ENCODE assay signal across 28 cellular contexts in genomic region chr18:66439207-66439606, GRCh38.
DNase-seq lines count a peak whose midpoint lies in the region; ATAC-seq, FAIRE-seq and TF ChIP-seq lines count a peak whose summit lies in the region.
"Had no signal": no experiment of that assay in that cellular context is flagged by ENCODE, and none has a peak within 500 bp of the region (broad histone marks: within the 10 kb centered on the region; RNA-seq: fewer than 3 reads in every experiment).

No MANE protein-coding gene starts in this region.

- no peaks in the 10 kb centered on the region for H3K79me2 ChIP-seq in HepG2 (ENCODE audit: insufficient read depth, low read length)

- TF ChIP-seq CTCF in WTC11 (IDR thresholded peaks at IDR 0.05) (no peak), HepG2 (CRISPR knock-in tag; IDR thresholded peaks at IDR 0.05) (no peak)

- H4K20me1 ChIP-seq in HepG2 (ENCODE audit: insufficient read depth, low read length) = no peaks in the 10 kb centered on the region

- no peaks in the 10 kb centered on the region for H3K36me3 Mint-ChIP-seq in WTC11
- H3K36me3 Mint-ChIP-seq: CD8-positive, alpha-beta T cell had no signal

- H3K4me2 ChIP-seq in HepG2 (ENCODE audit: low read depth, low read length) = no peak overlapping the region
- H3K4me2 ChIP-seq: A549 had no signal

- in situ Hi-C loops in HepG2 (cut with HindIII; ENCODE audit: extremely low pct_ligation_motif_present, low pct_unique_long_range_greater_than_20kb) = no loop called here

- no peaks in the 10 kb centered on the region for H3K36me3 ChIP-seq in HepG2 (replicated peaks in 1 of 2; ENCODE audit: control insufficient read depth in 1 of 2, insufficient read depth in 2 of 2, low read length in 2 of 2)

- no peak for TF ChIP-seq RAD21 in HepG2 (CRISPR knock-in tag; IDR thresholded peaks at IDR 0.05)

- H3K9ac ChIP-seq in HepG2 (ENCODE audit: insufficient read depth, low read depth, low read length) = no peak overlapping the region

- POLR2A ChIA-PET in WTC11 (lab: Charles Lee) = interaction anchor here (1.0 kb wide), 1 partner anchor 16 kb away, joined by 3 read pairs; no protein-coding TSS in a partner anchor
- POLR2A ChIA-PET in HepG2 (lab: Yijun Ruan, JAX) = no interaction called here

- no TSS peak for BruUV-seq in HepG2 (replicated peaks; lab: Mats Ljungman, UMichigan)

- intact Hi-C loops in HepG2 (cut with micrococcal nuclease; ENCODE audit: unreplicated experiment) = no loop called here

- H3K4me3 ChIP-seq in HepG2 (replicated peaks in 1 of 3; ENCODE audit: insufficient read depth in 1 of 3, low read depth in 2 of 3, low read length in 3 of 3) = no peak overlapping the region
- H3K4me3 ChIP-seq: A549, K562, SK-N-MC had no signal

- H3K27ac ChIP-seq in HepG2 (ENCODE audit: extremely low read length, insufficient read depth, low read length) = no peak overlapping the region
- H3K27ac ChIP-seq: A549, C4-2B, RWPE1, SK-N-MC had no signal

- H3K9me3 Mint-ChIP-seq in WTC11 = peaks cover 6% of the 10 kb centered on the region
- H3K9me3 Mint-ChIP-seq: CD8-positive, alpha-beta T cell had no signal

- H3K4me3 Mint-ChIP-seq in WTC11 = no peak overlapping the region
- H3K4me3 Mint-ChIP-seq: B cell; CD8-positive, alpha-beta T cell had no signal

- H3K4me1 Mint-ChIP-seq in WTC11 = no peaks in the 10 kb centered on the region
- H3K4me1 Mint-ChIP-seq: B cell had no signal

- no peaks in the 10 kb centered on the region for H3K9me3 ChIP-seq in HepG2 (ENCODE audit: low read length)
- H3K9me3 ChIP-seq: A549, Caco-2 had no signal

- H2AFZ ChIP-seq in HepG2 (ENCODE audit: low read length) = no peak overlapping the region

- H3K4me1 ChIP-seq in HepG2 (ENCODE audit: insufficient read depth, low read length) = peaks cover 17% of the 10 kb centered on the region
- H3K4me1 ChIP-seq: A549, Caco-2 had no signal

- H3K27me3 ChIP-seq in HepG2 (ENCODE audit: control insufficient read depth in 1 of 2, insufficient read depth in 2 of 2, low read length in 2 of 2) = no peaks in the 10 kb centered on the region

- ATAC-seq in WTC11 (peak; percentile 48), HepG2 (no peak; the same call in 1 of the 3 replicates), HG03520 (IDR thresholded peaks at IDR 0.05; ENCODE audit: unreplicated experiment) (no peak), GM19035 (IDR thresholded peaks at IDR 0.05; ENCODE audit: unreplicated experiment) (no peak)
- ATAC-seq: A549; CD8-positive, alpha-beta T cell; K562; Panc1 had no signal

- TF ChIP-seq POLR2A in HepG2 (IDR thresholded peaks at IDR 0.05; ENCODE audit: insufficient read depth in 1 of 2, low read depth in 2 of 2, low read length in 2 of 2) = no peak

- TF ChIP-seq EP300 in HepG2 (IDR thresholded peaks at IDR 0.05; ENCODE audit: low read depth in 2 of 2, low read length in 2 of 2) (no peak), HepG2 (CRISPR knock-in tag; IDR thresholded peaks at IDR 0.05; ENCODE audit: borderline replicate concordance) (no peak)

- H3K27ac Mint-ChIP-seq in WTC11 = no peak overlapping the region
- H3K27ac Mint-ChIP-seq: B cell; CD8-positive, alpha-beta T cell had no signal

- CTCF ChIA-PET in WTC11 (lab: Charles Lee) = no interaction called here
- CTCF ChIA-PET in HepG2 (lab: Yijun Ruan, JAX; ENCODE audit: low intra/inter-chr PET ratio, low total read pairs) = no interaction called here

- no peaks in the 10 kb centered on the region for H3K27me3 Mint-ChIP-seq in WTC11 (ENCODE audit: low read depth)
- H3K27me3 Mint-ChIP-seq: B cell had no signal

- DNase-seq in NCI-H2171 (lab: John Stamatoyannopoulos, UW) (peak; percentile 26), WTC11 (ENCODE audit: low spot score) (no peak), HepG2 (ENCODE audit: low spot score) (no peak), HCEC 1CT (no peak)
- no peak for DNase-seq in stimulated activated CD4-positive, alpha-beta T cell treated with anti-CD3 and anti-CD28 coated beads, Interleukin-2, amount 100 ng/mL, for 24 hours
- DNase-seq: Caco-2; CD8-positive, alpha-beta T cell; DMS79 treated with DMSO at 0.1 percent for 48 hours; GF-D8; Kasumi-1; NCI-H1105; NCI-H1436 treated with DMSO at 0.1 percent for 48 hours; NCI-H187 treated with DMSO at 0.1 percent for 48 hours; NCI-H446; NCI-H526 treated with DMSO at 0.1 percent for 48 hours; SHP77 had no signal

- no peak for FAIRE-seq in HepG2 (lab: Jason Lieb, UNC)
- FAIRE-seq: A549, GM12891, GM19239, H1, K562 had no signal

TF ChIP-seq in WTC11, 78 proteins besides CTCF, POLR2A, EP300 and RAD21 (continues in another document):
- no peak for TF ChIP-seq ZNF425 (CRISPR knock-in tag; conservative IDR thresholded peaks at IDR 0.05)
- no peak for TF ChIP-seq TEAD1 (CRISPR knock-in tag; IDR thresholded peaks at IDR 0.05)
- no peak for TF ChIP-seq GABPB1 (CRISPR knock-in tag; IDR thresholded peaks at IDR 0.05)
- no peak for TF ChIP-seq ZNF263 (CRISPR knock-in tag; IDR thresholded peaks at IDR 0.05; ENCODE audit: low read depth)
- TF ChIP-seq TP53 (CRISPR knock-in tag; IDR thresholded peaks at IDR 0.05) = no peak
- TF ChIP-seq RELA (CRISPR knock-in tag; IDR thresholded peaks at IDR 0.05; ENCODE audit: borderline replicate concordance) = no peak
- TF ChIP-seq RORB (CRISPR knock-in tag; IDR thresholded peaks at IDR 0.05) = no peak
- TF ChIP-seq MLX (CRISPR knock-in tag; IDR thresholded peaks at IDR 0.05) = no peak
- TF ChIP-seq CREB1 (CRISPR knock-in tag; IDR thresholded peaks at IDR 0.05) = no peak
- TF ChIP-seq HMGA2 (CRISPR knock-in tag; IDR thresholded peaks at IDR 0.05) = no peak
- TF ChIP-seq SMAD3 (CRISPR knock-in tag; IDR thresholded peaks at IDR 0.05; ENCODE audit: borderline replicate concordance) = no peak

TF ChIP-seq in HepG2, 621 proteins besides CTCF, POLR2A, EP300 and RAD21:
- TF ChIP-seq, protein P1, sequence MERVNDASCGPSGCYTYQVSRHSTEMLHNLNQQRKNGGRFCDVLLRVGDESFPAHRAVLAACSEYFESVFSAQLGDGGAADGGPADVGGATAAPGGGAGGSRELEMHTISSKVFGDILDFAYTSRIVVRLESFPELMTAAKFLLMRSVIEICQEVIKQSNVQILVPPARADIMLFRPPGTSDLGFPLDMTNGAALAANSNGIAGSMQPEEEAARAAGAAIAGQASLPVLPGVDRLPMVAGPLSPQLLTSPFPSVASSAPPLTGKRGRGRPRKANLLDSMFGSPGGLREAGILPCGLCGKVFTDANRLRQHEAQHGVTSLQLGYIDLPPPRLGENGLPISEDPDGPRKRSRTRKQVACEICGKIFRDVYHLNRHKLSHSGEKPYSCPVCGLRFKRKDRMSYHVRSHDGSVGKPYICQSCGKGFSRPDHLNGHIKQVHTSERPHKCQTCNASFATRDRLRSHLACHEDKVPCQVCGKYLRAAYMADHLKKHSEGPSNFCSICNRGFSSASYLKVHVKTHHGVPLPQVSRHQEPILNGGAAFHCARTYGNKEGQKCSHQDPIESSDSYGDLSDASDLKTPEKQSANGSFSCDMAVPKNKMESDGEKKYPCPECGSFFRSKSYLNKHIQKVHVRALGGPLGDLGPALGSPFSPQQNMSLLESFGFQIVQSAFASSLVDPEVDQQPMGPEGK (CRISPR knock-in tag; IDR thresholded peaks at IDR 0.05) = 0 out of 2 replicates have a peak, but pooled peaks have one; percentile 29
- TF ChIP-seq, protein P2, sequence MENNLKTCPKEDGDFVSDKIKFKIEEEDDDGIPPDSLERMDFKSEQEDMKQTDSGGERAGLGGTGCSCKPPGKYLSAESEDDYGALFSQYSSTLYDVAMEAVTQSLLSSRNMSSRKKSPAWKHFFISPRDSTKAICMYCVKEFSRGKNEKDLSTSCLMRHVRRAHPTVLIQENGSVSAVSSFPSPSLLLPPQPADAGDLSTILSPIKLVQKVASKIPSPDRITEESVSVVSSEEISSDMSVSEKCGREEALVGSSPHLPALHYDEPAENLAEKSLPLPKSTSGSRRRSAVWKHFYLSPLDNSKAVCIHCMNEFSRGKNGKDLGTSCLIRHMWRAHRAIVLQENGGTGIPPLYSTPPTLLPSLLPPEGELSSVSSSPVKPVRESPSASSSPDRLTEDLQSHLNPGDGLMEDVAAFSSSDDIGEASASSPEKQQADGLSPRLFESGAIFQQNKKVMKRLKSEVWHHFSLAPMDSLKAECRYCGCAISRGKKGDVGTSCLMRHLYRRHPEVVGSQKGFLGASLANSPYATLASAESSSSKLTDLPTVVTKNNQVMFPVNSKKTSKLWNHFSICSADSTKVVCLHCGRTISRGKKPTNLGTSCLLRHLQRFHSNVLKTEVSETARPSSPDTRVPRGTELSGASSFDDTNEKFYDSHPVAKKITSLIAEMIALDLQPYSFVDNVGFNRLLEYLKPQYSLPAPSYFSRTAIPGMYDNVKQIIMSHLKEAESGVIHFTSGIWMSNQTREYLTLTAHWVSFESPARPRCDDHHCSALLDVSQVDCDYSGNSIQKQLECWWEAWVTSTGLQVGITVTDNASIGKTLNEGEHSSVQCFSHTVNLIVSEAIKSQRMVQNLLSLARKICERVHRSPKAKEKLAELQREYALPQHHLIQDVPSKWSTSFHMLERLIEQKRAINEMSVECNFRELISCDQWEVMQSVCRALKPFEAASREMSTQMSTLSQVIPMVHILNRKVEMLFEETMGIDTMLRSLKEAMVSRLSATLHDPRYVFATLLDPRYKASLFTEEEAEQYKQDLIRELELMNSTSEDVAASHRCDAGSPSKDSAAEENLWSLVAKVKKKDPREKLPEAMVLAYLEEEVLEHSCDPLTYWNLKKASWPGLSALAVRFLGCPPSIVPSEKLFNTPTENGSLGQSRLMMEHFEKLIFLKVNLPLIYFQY (CRISPR knock-in tag; IDR thresholded peaks at IDR 0.05; ENCODE audit: borderline replicate concordance) = no peak
